In the genomic region with DNA sequence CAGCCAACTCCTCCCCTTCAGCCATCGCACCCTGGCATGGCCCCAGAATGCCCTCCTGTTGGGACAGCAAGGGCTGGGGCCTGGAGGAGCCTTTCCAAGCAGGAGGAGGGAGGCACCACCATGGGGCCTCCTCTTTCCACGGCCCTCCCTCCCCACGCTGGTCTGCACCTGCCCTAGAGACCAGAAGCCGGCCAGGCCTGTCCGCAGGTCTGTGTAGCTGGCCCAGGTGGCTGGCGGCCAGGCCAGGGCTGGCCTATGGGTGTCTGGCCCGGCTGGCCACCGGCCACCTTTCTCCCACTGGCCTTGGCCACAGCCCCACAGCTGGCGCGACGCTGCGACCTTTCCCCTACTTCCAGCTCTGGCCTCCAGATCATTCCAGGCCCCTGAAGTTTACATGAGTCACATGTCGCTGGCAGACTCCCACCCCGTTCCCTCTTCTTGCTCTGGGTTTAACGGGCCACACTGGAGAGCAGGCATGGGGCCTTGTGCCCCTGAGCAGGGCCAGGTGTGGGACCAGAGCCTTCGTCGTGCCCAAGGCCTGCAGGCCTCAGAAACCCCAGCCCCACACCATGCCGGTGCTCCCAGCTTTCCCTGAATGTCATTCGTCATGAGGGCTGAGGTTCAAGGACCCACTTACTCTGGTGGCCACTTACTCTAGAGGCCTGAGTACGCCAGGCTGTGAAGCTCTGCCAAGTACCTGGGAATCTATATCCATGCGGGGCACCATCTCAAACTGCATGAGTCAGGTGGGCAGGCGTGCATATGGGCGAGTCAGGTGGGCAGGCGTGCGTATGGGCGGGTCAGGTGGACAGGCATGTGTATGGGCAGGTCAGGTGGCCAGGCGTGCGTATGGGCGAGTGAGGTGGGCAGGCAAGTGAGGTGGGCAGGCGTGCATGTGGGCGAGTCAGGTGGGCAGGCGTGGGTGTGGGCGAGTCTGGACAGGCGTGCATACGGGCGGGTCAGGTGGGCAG, we compare ENCODE assay signal across 11 cellular contexts. TPM values are rescaled to one million over a fixed set of nuclear protein-coding genes. Genes with fewer than 3 reads are reported as not detected.
DNase-seq lines count a peak whose midpoint lies in the region; ATAC-seq, FAIRE-seq and TF ChIP-seq lines count a peak whose summit lies in the region.
"Had no signal": no experiment of that assay in that cellular context is flagged by ENCODE, and none has a peak within 500 bp of the region (broad histone marks: within the 10 kb centered on the region; RNA-seq: fewer than 3 reads in every experiment).

No MANE protein-coding gene starts in this region.

- H3K9me3 ChIP-seq in astrocyte (ENCODE audit: insufficient read depth, low read depth, low read length) (no peaks in the 10 kb centered on the region), smooth muscle cell (replicated peaks; ENCODE audit: low read depth) (no peaks in the 10 kb centered on the region)

- no peaks in the 10 kb centered on the region for H3F3A ChIP-seq in smooth muscle cell (ENCODE audit: low read depth)

- no peak overlapping the region for H3K4me3 ChIP-seq in astrocyte (ENCODE audit: insufficient read depth, low read depth, low read length)
- H3K4me3 ChIP-seq in smooth muscle cell: no peak overlapping the region

- DNase-seq in Daoy (ENCODE audit: low read depth) (peak; percentile 58), astrocyte (ENCODE audit: low read depth) (peak; percentile 66), smooth muscle cell (lab: John Stamatoyannopoulos, UW; ENCODE audit: unreplicated experiment) (no peak), iPS-NIHi11 (ENCODE audit: low spot score) (no peak), NOMO-1 treated with DMSO at 0.1 percent for 48 hours (lab: John Stamatoyannopoulos, UW; ENCODE audit: unreplicated experiment) (no peak)
- DNase-seq in effector memory CD8-positive, alpha-beta T cell: no peak
- no peak for DNase-seq in activated CD8-positive, alpha-beta memory T cell treated with anti-CD3 and anti-CD28 coated beads for 24 hours

- H3K4me2 ChIP-seq in astrocyte (ENCODE audit: low read length) (no peak overlapping the region), smooth muscle cell (peak overlapping the region; percentile 57)

- TF ChIP-seq CTCF in astrocyte (IDR thresholded peaks at IDR 0.05; ENCODE audit: insufficient read depth, low read depth, low read length): no peak
- TF ChIP-seq CTCF in smooth muscle cell (IDR thresholded peaks at IDR 0.05; ENCODE audit: borderline replicate concordance, insufficient read depth, poor library complexity, severe bottlenecking): no peak

- H3K27ac ChIP-seq in astrocyte (ENCODE audit: low read depth, low read length) (no peak overlapping the region), layer of hippocampus (ENCODE audit: low read depth, low read length) (peak overlapping the region; percentile 38), smooth muscle cell (ENCODE audit: low read depth) (peak overlapping the region; percentile 6)

- WGBS in smooth muscle cell (ENCODE audit: low lambda C conversion rate): 78% methylated on average over 32 of the region's 36 CpGs

- H3K36me3 ChIP-seq in astrocyte (ENCODE audit: insufficient read depth, low read length) (no peaks in the 10 kb centered on the region), smooth muscle cell (ENCODE audit: low read depth) (no peaks in the 10 kb centered on the region)

- H4K20me1 ChIP-seq in astrocyte (ENCODE audit: insufficient read depth, low read length): no peaks in the 10 kb centered on the region
- no peaks in the 10 kb centered on the region for H4K20me1 ChIP-seq in smooth muscle cell (ENCODE audit: low read depth)

- H3K4me1 Mint-ChIP-seq in astrocyte (ENCODE audit: low read depth, unreplicated experiment): peaks cover 15% of the 10 kb centered on the region
- H3K4me1 Mint-ChIP-seq in effector memory CD8-positive, alpha-beta T cell (ENCODE audit: low read depth in 2 of 2): no peaks in the 10 kb centered on the region
- H3K4me1 Mint-ChIP-seq: central memory CD8-positive, alpha-beta T cell had no signal

- H3K9ac ChIP-seq in astrocyte (ENCODE audit: low read length): no peak overlapping the region
- no peak overlapping the region for H3K9ac ChIP-seq in smooth muscle cell (ENCODE audit: low read depth)

- no peaks in the 10 kb centered on the region for H3K9me3 Mint-ChIP-seq in astrocyte (ENCODE audit: unreplicated experiment)
- H3K9me3 Mint-ChIP-seq in effector memory CD8-positive, alpha-beta T cell: no peaks in the 10 kb centered on the region
- H3K9me3 Mint-ChIP-seq: central memory CD8-positive, alpha-beta T cell; stimulated activated naive CD8-positive, alpha-beta T cell treated with anti-CD3 and anti-CD28 coated beads, Interleukin-15, Interleukin-2, amounts not matched to agents 100 ng/mL and 50 ng/mL, for 24 hours had no signal

- no peaks in the 10 kb centered on the region for H3K36me3 Mint-ChIP-seq in astrocyte (ENCODE audit: low read depth, unreplicated experiment)
- H3K36me3 Mint-ChIP-seq in effector memory CD8-positive, alpha-beta T cell (ENCODE audit: insufficient read depth): no peaks in the 10 kb centered on the region

- H2AFZ ChIP-seq in astrocyte (ENCODE audit: low read depth, low read length) (no peak overlapping the region), smooth muscle cell (ENCODE audit: low read depth) (no peak overlapping the region)

- H3K27ac Mint-ChIP-seq in astrocyte (ENCODE audit: unreplicated experiment): no peak overlapping the region
- H3K27ac Mint-ChIP-seq in effector memory CD8-positive, alpha-beta T cell: no peak overlapping the region
- H3K27ac Mint-ChIP-seq: stimulated activated naive CD8-positive, alpha-beta T cell treated with anti-CD3 and anti-CD28 coated beads, Interleukin-15, Interleukin-2, amounts not matched to agents 100 ng/mL and 50 ng/mL, for 24 hours had no signal

- no peak for FAIRE-seq in astrocyte (lab: Jason Lieb, UNC)

- H3K27me3 ChIP-seq in astrocyte (ENCODE audit: insufficient read depth, low read length) (no peaks in the 10 kb centered on the region), layer of hippocampus (ENCODE audit: control insufficient read depth, insufficient read depth, low read length) (peaks cover 2% of the 10 kb centered on the region), smooth muscle cell (ENCODE audit: low read depth) (no peaks in the 10 kb centered on the region)

- no peak overlapping the region for H3K4me3 Mint-ChIP-seq in astrocyte (ENCODE audit: unreplicated experiment)
- H3K4me3 Mint-ChIP-seq in effector memory CD8-positive, alpha-beta T cell: no peak overlapping the region
- H3K4me3 Mint-ChIP-seq: central memory CD8-positive, alpha-beta T cell; stimulated activated naive CD8-positive, alpha-beta T cell treated with anti-CD3 and anti-CD28 coated beads, Interleukin-15, Interleukin-2, amounts not matched to agents 100 ng/mL and 50 ng/mL, for 24 hours had no signal

- ATAC-seq in effector memory CD8-positive, alpha-beta T cell (replicated peaks): no peak
- ATAC-seq: HCT116 had no signal

- H3K4me1 ChIP-seq in astrocyte (ENCODE audit: insufficient read depth, low read length) (peaks cover 2% of the 10 kb centered on the region), smooth muscle cell (ENCODE audit: low read depth) (peaks cover 6% of the 10 kb centered on the region)

- H3K79me2 ChIP-seq in astrocyte (ENCODE audit: insufficient read depth, low read length) (no peaks in the 10 kb centered on the region), smooth muscle cell (ENCODE audit: low read depth) (no peaks in the 10 kb centered on the region)

- no peaks in the 10 kb centered on the region for H3K27me3 Mint-ChIP-seq in astrocyte (ENCODE audit: low read depth, unreplicated experiment)
- peaks cover 20 to 39% of the 10 kb centered on the region in 2 donors for H3K27me3 Mint-ChIP-seq in effector memory CD8-positive, alpha-beta T cell

RNA-seq across cellular contexts. Expression of a gene that starts 33.3 kb away (rescaled TPM):
- total RNA-seq in Daoy (2014; rRNA removed; shearing (Covaris generic)): 3.9 and 4.9 TPM in 2 replicates
- 9.6 and 9.8 TPM in 2 replicates for total RNA-seq in astrocyte
- 12.7 and 15.3 TPM in 2 replicates for total RNA-seq in smooth muscle cell
- 9.9 and 11.7 TPM in 2 replicates for polyA plus RNA-seq in smooth muscle cell

RNA-seq across cellular contexts. Expression of a gene that starts 58.6 kb away (rescaled TPM):
- 2.2 TPM in 2 replicates for total RNA-seq in Daoy (2014; rRNA removed; shearing (Covaris generic))
- total RNA-seq in astrocyte (2.5 and 4.1 TPM in 2 replicates), smooth muscle cell (21.4 and 26.8 TPM in 2 replicates)
- polyA plus RNA-seq in smooth muscle cell: 2.0 and 7.9 TPM in 2 replicates

Comparison
In these comparisons a context has a peak if more than half of its experiments do, and no peak if none do; other contexts are left out.
1. DNase-seq: peak in Daoy (single experiment) and astrocyte (single experiment); none in smooth muscle cell (single experiment), effector memory CD8-positive, alpha-beta T cell (0 of 3), iPS-NIHi11 (single experiment), NOMO-1 treated with DMSO at 0.1 percent for 48 hours (single experiment) and activated CD8-positive, alpha-beta memory T cell treated with anti-CD3 and anti-CD28 coated beads for 24 hours (single experiment).